ENCODE assay signal across 8 cellular contexts in the genomic region with DNA sequence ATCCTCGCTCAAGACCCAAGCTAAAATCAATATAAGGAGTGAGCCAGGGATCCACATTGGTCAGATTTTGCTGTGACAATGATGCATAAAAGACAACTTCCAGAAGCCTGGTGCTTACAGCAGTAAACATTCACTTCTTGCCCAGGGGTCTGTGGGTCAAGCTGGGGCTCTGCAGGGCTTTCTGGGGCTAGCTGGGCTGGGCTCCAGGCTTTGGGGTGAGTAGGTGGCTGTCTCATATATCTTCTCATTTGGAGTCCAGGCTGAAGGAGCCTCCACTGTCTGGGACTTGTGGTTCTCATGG. TPM values are rescaled to one million over a fixed set of nuclear protein-coding genes. Genes with fewer than 3 reads are reported as not detected.
DNase-seq lines count a peak whose midpoint lies in the region; ATAC-seq lines count a peak whose summit lies in the region.

No MANE protein-coding gene starts in this region.

- no peak for DNase-seq in T-helper 2 cell treated with Interferon-gamma antibody and Interleukin-4, amounts not matched to agents 5 μg/mL and 100 μg/mL, for 36 hours (ENCODE audit: low spot score)
- DNase-seq in T-helper 2 cell = no peak
- no peak for DNase-seq in immature natural killer cell
- DNase-seq in stimulated activated naive CD8-positive, alpha-beta T cell treated with anti-CD3 and anti-CD28 coated beads, Interleukin-15, amount 100 ng/mL, for 72 hours = no peak
- DNase-seq in NCI-H2227 treated with DMSO at 0.1 percent for 48 hours (lab: John Stamatoyannopoulos, UW) = no peak
- no peak for DNase-seq in germinal center (ENCODE audit: low spot score)

- ATAC-seq in activated T-helper 17 cell treated with anti-CD3 and anti-CD28 coated beads, Interleukin-2, amount 50 U/mL, for 72 hours (replicated peaks) = no peak
- no peak for ATAC-seq in stimulated activated naive CD8-positive, alpha-beta T cell treated with anti-CD3 and anti-CD28 coated beads, Interleukin-15, amount 100 ng/mL, for 72 hours
- ATAC-seq in GM19324 (IDR thresholded peaks at IDR 0.05; ENCODE audit: low FRiP score, unreplicated experiment) = no peak

- H3K36me3 Mint-ChIP-seq in T-helper 2 cell treated with Interferon-gamma antibody and Interleukin-4, amounts not matched to agents 5 μg/mL and 100 μg/mL, for 36 hours (ENCODE audit: low read depth) = peaks cover 5% of the 10 kb centered on the region
- no peaks in the 10 kb centered on the region for H3K36me3 Mint-ChIP-seq in activated T-helper 17 cell treated with anti-CD3 and anti-CD28 coated beads, Interleukin-2, amount 50 U/mL, for 72 hours (ENCODE audit: low read depth)
- H3K36me3 Mint-ChIP-seq in immature natural killer cell = no peaks in the 10 kb centered on the region

- H3K9me3 Mint-ChIP-seq in T-helper 2 cell treated with Interferon-gamma antibody and Interleukin-4, amounts not matched to agents 5 μg/mL and 100 μg/mL, for 36 hours = peaks cover 4% of the 10 kb centered on the region
- H3K9me3 Mint-ChIP-seq in activated T-helper 17 cell treated with anti-CD3 and anti-CD28 coated beads, Interleukin-2, amount 50 U/mL, for 72 hours = no peaks in the 10 kb centered on the region
- no peaks in the 10 kb centered on the region for H3K9me3 Mint-ChIP-seq in immature natural killer cell
- H3K9me3 Mint-ChIP-seq in stimulated activated naive CD8-positive, alpha-beta T cell treated with anti-CD3 and anti-CD28 coated beads, Interleukin-15, amount 100 ng/mL, for 72 hours = no peaks in the 10 kb centered on the region

- peaks cover 29% of the 10 kb centered on the region for H3K4me1 Mint-ChIP-seq in T-helper 2 cell treated with Interferon-gamma antibody and Interleukin-4, amounts not matched to agents 5 μg/mL and 100 μg/mL, for 36 hours (ENCODE audit: low read depth)
- H3K4me1 Mint-ChIP-seq in activated T-helper 17 cell treated with anti-CD3 and anti-CD28 coated beads, Interleukin-2, amount 50 U/mL, for 72 hours = peaks cover 26% of the 10 kb centered on the region
- H3K4me1 Mint-ChIP-seq in immature natural killer cell = peaks cover 15 to 17% of the 10 kb centered on the region in 2 donors
- peaks cover 31% of the 10 kb centered on the region for H3K4me1 Mint-ChIP-seq in stimulated activated naive CD8-positive, alpha-beta T cell treated with anti-CD3 and anti-CD28 coated beads, Interleukin-15, amount 100 ng/mL, for 72 hours

- H3K27me3 Mint-ChIP-seq in T-helper 2 cell treated with Interferon-gamma antibody and Interleukin-4, amounts not matched to agents 5 μg/mL and 100 μg/mL, for 36 hours (ENCODE audit: low read depth) = no peaks in the 10 kb centered on the region
- no peaks in the 10 kb centered on the region for H3K27me3 Mint-ChIP-seq in activated T-helper 17 cell treated with anti-CD3 and anti-CD28 coated beads, Interleukin-2, amount 50 U/mL, for 72 hours
- H3K27me3 Mint-ChIP-seq in immature natural killer cell (ENCODE audit: low read depth in 3 of 3) = peaks cover 3 to 6% (median 3%) of the 10 kb centered on the region in 3 donors
- H3K27me3 Mint-ChIP-seq in stimulated activated naive CD8-positive, alpha-beta T cell treated with anti-CD3 and anti-CD28 coated beads, Interleukin-15, amount 100 ng/mL, for 72 hours = no peaks in the 10 kb centered on the region

- peak overlapping the region; percentile 73 for H3K4me3 Mint-ChIP-seq in T-helper 2 cell treated with Interferon-gamma antibody and Interleukin-4, amounts not matched to agents 5 μg/mL and 100 μg/mL, for 36 hours
- H3K4me3 Mint-ChIP-seq in activated T-helper 17 cell treated with anti-CD3 and anti-CD28 coated beads, Interleukin-2, amount 50 U/mL, for 72 hours = peak overlapping the region; percentile 79
- H3K4me3 Mint-ChIP-seq in immature natural killer cell = peak overlapping the region in 2 of 5 donors; percentile 69 to 83
- H3K4me3 Mint-ChIP-seq in stimulated activated naive CD8-positive, alpha-beta T cell treated with anti-CD3 and anti-CD28 coated beads, Interleukin-15, amount 100 ng/mL, for 72 hours = peak overlapping the region; percentile 60

- H3K27ac Mint-ChIP-seq in T-helper 2 cell treated with Interferon-gamma antibody and Interleukin-4, amounts not matched to agents 5 μg/mL and 100 μg/mL, for 36 hours = peak overlapping the region; percentile 98
- H3K27ac Mint-ChIP-seq in activated T-helper 17 cell treated with anti-CD3 and anti-CD28 coated beads, Interleukin-2, amount 50 U/mL, for 72 hours = peak overlapping the region; percentile 94
- peak overlapping the region; percentile 85 to 97 (median 86) for H3K27ac Mint-ChIP-seq in immature natural killer cell
- H3K27ac Mint-ChIP-seq in stimulated activated naive CD8-positive, alpha-beta T cell treated with anti-CD3 and anti-CD28 coated beads, Interleukin-15, amount 100 ng/mL, for 72 hours = peak overlapping the region; percentile 95 to 96

RNA-seq across cellular contexts. Expression of a gene that starts 25.8 kb away (rescaled TPM):
- total RNA-seq in activated T-helper 17 cell treated with anti-CD3 and anti-CD28 coated beads, Interleukin-2, amount 50 U/mL, for 72 hours = 10 to 100 TPM; 62.4 to 82.8 TPM
- polyA plus RNA-seq in immature natural killer cell = 10 to 100 TPM in 1 of 3 donors, 1 to 10 TPM in 2; 5.0 to 16.0 (median 5.3) TPM
